19 cellular contexts compared by ENCODE assay signal in the genomic region with DNA sequence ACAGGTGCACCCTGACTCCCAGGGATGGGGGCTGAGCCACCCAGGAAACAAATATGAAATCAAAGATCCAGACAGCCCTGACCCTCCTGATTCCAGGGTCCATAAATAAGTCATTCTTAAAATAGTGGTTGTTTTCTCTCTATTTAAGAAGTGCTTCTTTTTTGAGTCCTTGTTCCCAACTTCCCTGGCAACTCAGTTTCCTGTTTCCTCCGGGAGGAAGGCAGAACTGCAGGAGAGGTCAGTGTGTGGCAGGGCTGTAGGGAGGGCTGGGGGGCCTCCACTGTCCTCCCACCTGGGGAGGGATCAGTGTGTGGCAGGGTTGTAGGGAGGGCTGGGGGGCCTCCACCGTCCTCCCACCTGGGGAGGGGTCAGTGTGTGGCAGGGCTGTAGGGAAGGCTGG.
DNase-seq lines count a peak whose midpoint lies in the region; ATAC-seq and TF ChIP-seq lines count a peak whose summit lies in the region.
"Had no signal": no experiment of that assay in that cellular context is flagged by ENCODE, and none has a peak within 500 bp of the region (broad histone marks: within the 10 kb centered on the region; RNA-seq: fewer than 3 reads in every experiment).

No MANE protein-coding gene starts in this region.

- H3K27ac Mint-ChIP-seq in activated CD4-positive, alpha-beta T cell treated with anti-CD3 and anti-CD28 coated beads, Interleukin-2, amount 10 ng/mL, durations not matched to agents 24 days and 14 days = peak overlapping the region; percentile 58
- H3K27ac Mint-ChIP-seq in IgD-negative memory B cell = peak overlapping the region in 2 of 3 donors; percentile 27 to 39
- peak overlapping the region; percentile 87 for H3K27ac Mint-ChIP-seq in progenitor cell of endocrine pancreas

- TF ChIP-seq CTCF in progenitor cell of endocrine pancreas (IDR thresholded peaks at IDR 0.05; ENCODE audit: unreplicated experiment) (no peak), gastroesophageal sphincter (IDR thresholded peaks at IDR 0.05) (no peak)

- WGBS in gastroesophageal sphincter (ENCODE audit: low coverage in 1 of 2), 2 donors = no CpG with 5 or more reads among the region's 2 CpGs

- no peak for TF ChIP-seq POLR2A in gastroesophageal sphincter (IDR thresholded peaks at IDR 0.05)

- intact Hi-C loops in activated CD4-positive, alpha-beta T cell treated with anti-CD3 and anti-CD28 coated beads, Interleukin-2, amount 10 ng/mL, durations not matched to agents 24 days and 14 days (cut with micrococcal nuclease) = loop anchor here (10.0 kb wide), 1 partner anchor 244 kb away; no protein-coding TSS in a partner anchor

- no peaks in the 10 kb centered on the region for H3K9me3 ChIP-seq in gastroesophageal sphincter
- H3K9me3 ChIP-seq: heart left ventricle had no signal

- H3K4me1 ChIP-seq in gastroesophageal sphincter = peaks cover 0 to 26% (median 10%) of the 10 kb centered on the region in 3 donors

- H3K4me1 Mint-ChIP-seq in activated CD4-positive, alpha-beta T cell treated with anti-CD3 and anti-CD28 coated beads, Interleukin-2, amount 10 ng/mL, durations not matched to agents 24 days and 14 days = peaks cover 42% of the 10 kb centered on the region
- H3K4me1 Mint-ChIP-seq in IgD-negative memory B cell = peaks cover 10 to 16% (median 12%) of the 10 kb centered on the region in 3 donors
- H3K4me1 Mint-ChIP-seq in progenitor cell of endocrine pancreas (ENCODE audit: low read depth) = peaks cover 7% of the 10 kb centered on the region

- no peak for TF ChIP-seq EP300 in gastroesophageal sphincter (IDR thresholded peaks at IDR 0.05)

- peaks cover 12% of the 10 kb centered on the region for H3K9me3 Mint-ChIP-seq in activated CD4-positive, alpha-beta T cell treated with anti-CD3 and anti-CD28 coated beads, Interleukin-2, amount 10 ng/mL, durations not matched to agents 24 days and 14 days
- peaks cover 0 to 4% (median 2%) of the 10 kb centered on the region in 3 donors for H3K9me3 Mint-ChIP-seq in IgD-negative memory B cell
- peaks cover 9% of the 10 kb centered on the region for H3K9me3 Mint-ChIP-seq in progenitor cell of endocrine pancreas (ENCODE audit: low read depth)

- H3K27ac ChIP-seq in gastroesophageal sphincter = peak overlapping the region in 1 of 4 donors; percentile 45
- H3K27ac ChIP-seq: GM23248 had no signal

- no peaks in the 10 kb centered on the region for H3K27me3 ChIP-seq in gastroesophageal sphincter
- H3K27me3 ChIP-seq: heart left ventricle had no signal

- peaks cover 0 to 16% of the 10 kb centered on the region in 2 donors for H3K36me3 ChIP-seq in gastroesophageal sphincter

- no peak overlapping the region for H3K4me3 Mint-ChIP-seq in activated CD4-positive, alpha-beta T cell treated with anti-CD3 and anti-CD28 coated beads, Interleukin-2, amount 10 ng/mL, durations not matched to agents 24 days and 14 days
- peak overlapping the region in 1 of 4 donors; percentile 74 for H3K4me3 Mint-ChIP-seq in IgD-negative memory B cell
- no peak overlapping the region for H3K4me3 Mint-ChIP-seq in progenitor cell of endocrine pancreas (ENCODE audit: low read depth)

- no peaks in the 10 kb centered on the region for H3K27me3 Mint-ChIP-seq in activated CD4-positive, alpha-beta T cell treated with anti-CD3 and anti-CD28 coated beads, Interleukin-2, amount 10 ng/mL, durations not matched to agents 24 days and 14 days
- peaks cover 1% of the 10 kb centered on the region for H3K27me3 Mint-ChIP-seq in IgD-negative memory B cell
- H3K27me3 Mint-ChIP-seq in progenitor cell of endocrine pancreas = no peaks in the 10 kb centered on the region

- no peak for ATAC-seq in gastroesophageal sphincter
- ATAC-seq: heart left ventricle had no signal

- H3K36me3 Mint-ChIP-seq in activated CD4-positive, alpha-beta T cell treated with anti-CD3 and anti-CD28 coated beads, Interleukin-2, amount 10 ng/mL, durations not matched to agents 24 days and 14 days (ENCODE audit: low read depth) = peaks cover 36% of the 10 kb centered on the region
- peaks cover 3% of the 10 kb centered on the region for H3K36me3 Mint-ChIP-seq in IgD-negative memory B cell
- peaks cover 4% of the 10 kb centered on the region for H3K36me3 Mint-ChIP-seq in progenitor cell of endocrine pancreas (ENCODE audit: insufficient read depth)

- no peak overlapping the region for H3K4me3 ChIP-seq in gastroesophageal sphincter
- H3K4me3 ChIP-seq: GM23248, heart left ventricle had no signal

- no peak for DNase-seq in activated CD4-positive, alpha-beta T cell treated with anti-CD3 and anti-CD28 coated beads, Interleukin-2, amount 10 ng/mL, durations not matched to agents 24 days and 14 days
- DNase-seq in activated CD4-positive, alpha-beta T cell treated with anti-CD3 and anti-CD28 coated beads for 4 hours = no peak
- DNase-seq in dermis blood vessel endothelial cell = peak; percentile 55
- no peak for DNase-seq in progenitor cell of endocrine pancreas (ENCODE audit: low spot score, unreplicated experiment)
- DNase-seq in mucosa of gallbladder (ENCODE audit: low spot score) = no peak
- no peak for DNase-seq in GM19238 (ENCODE audit: insufficient read length, low spot score)
- DNase-seq: activated CD4-positive, alpha-beta T cell treated with anti-CD3 and anti-CD28 coated beads for 1 hour; activated gamma-delta T cell treated with Interleukin-2 at 50 U/mL for 16 hours; cerebellar nuclear complex; COR-L47; erythroblast; GF-D8; GM23248; NCI-H187 treated with DMSO at 0.1 percent for 48 hours; NCI-H526; stimulated activated CD4-positive, alpha-beta T cell treated with anti-CD3 and anti-CD28 coated beads, Interleukin-4, amount 100 ng/mL, for 1 hour had no signal

Comparison
In these comparisons a context has a peak if more than half of its experiments do, and no peak if none do; other contexts are left out.
1. H3K27ac Mint-ChIP-seq: peak in every context shown above with its lines; median percentile 87 in progenitor cell of endocrine pancreas; 58 in activated CD4-positive, alpha-beta T cell treated with anti-CD3 and anti-CD28 coated beads, Interleukin-2, amount 10 ng/mL, durations not matched to agents 24 days and 14 days; 33 in IgD-negative memory B cell.